ENCODE assay signal across 19 cellular contexts in genomic region chr14:56487761-56488160, GRCh38.
A peak's percentile ranks its signal among the peaks of the same experiment; 100 is the strongest.
DNase-seq lines count a peak whose midpoint lies in the region; ATAC-seq, FAIRE-seq and TF ChIP-seq lines count a peak whose summit lies in the region.
"Had no signal": no experiment of that assay in that cellular context is flagged by ENCODE, and none has a peak within 500 bp of the region (broad histone marks: within the 10 kb centered on the region; RNA-seq: fewer than 3 reads in every experiment).

No MANE protein-coding gene starts in this region.

- no peaks in the 10 kb centered on the region for H3K4me1 ChIP-seq in breast epithelium
- H3K4me1 ChIP-seq in adipocyte (ENCODE audit: control insufficient read depth, insufficient read depth, low read length): peaks cover 25% of the 10 kb centered on the region
- H3K4me1 ChIP-seq: upper lobe of right lung had no signal

- CTCF ChIA-PET in MCF 10A (lab: Yijun Ruan, JAX): interaction anchor here (0.6 to 5.0 kb wide), 11 partner anchors 9 to 1172 kb away, joined by 3 to 23 read pairs (median 4); no protein-coding TSS in a partner anchor

- no peak overlapping the region for H3K4me3 ChIP-seq in breast epithelium
- H3K4me3 ChIP-seq in adipocyte (ENCODE audit: low read length): no peak overlapping the region
- H3K4me3 ChIP-seq in fibroblast of villous mesenchyme (ENCODE audit: low read depth, low read length): no peak overlapping the region
- H3K4me3 ChIP-seq: K562, upper lobe of right lung had no signal

- H3K27ac Mint-ChIP-seq in MCF 10A (ENCODE audit: low read depth, unreplicated experiment): peak overlapping the region; percentile 44
- H3K27ac Mint-ChIP-seq: activated CD4-positive, alpha-beta T cell treated with anti-CD3 and anti-CD28 coated beads, Interleukin-2, amount 10 ng/mL, durations not matched to agents 7 days and 5 days; activated naive CD8-positive, alpha-beta T cell treated with anti-CD3 and anti-CD28 coated beads, Interleukin-2, amount 10 ng/mL, durations not matched to agents 7 days and 5 days; endodermal cell; stimulated activated effector memory CD8-positive, alpha-beta T cell treated with anti-CD3 and anti-CD28 coated beads, Interleukin-12 subunit alpha, Interleukin-12 subunit beta, amount 100 ng/mL, for 72 hours had no signal

- no TSS peak for BruUV-seq in MCF 10A (replicated peaks; lab: Mats Ljungman, UMichigan)

- H3K27ac ChIP-seq in breast epithelium: no peak overlapping the region
- H3K27ac ChIP-seq: upper lobe of right lung had no signal

- no peak for TF ChIP-seq CTCF in MCF 10A (IDR thresholded peaks at IDR 0.05; ENCODE audit: unreplicated experiment)
- TF ChIP-seq CTCF in breast epithelium (IDR thresholded peaks at IDR 0.05): no peak
- no peak for TF ChIP-seq CTCF in fibroblast of villous mesenchyme (IDR thresholded peaks at IDR 0.05; ENCODE audit: insufficient read depth, low read depth, low read length)

- no peak for TF ChIP-seq POLR2A in breast epithelium (IDR thresholded peaks at IDR 0.05)

- DNase-seq in MCF 10A (ENCODE audit: unreplicated experiment): peak; percentile 33
- no peak for DNase-seq in breast epithelium (ENCODE audit: low spot score in 2 of 2)
- peak; percentile 51 for DNase-seq in adipocyte (ENCODE audit: low read depth)
- DNase-seq in fibroblast of villous mesenchyme (ENCODE audit: low read depth): peak; percentile 27
- no peak for DNase-seq in urothelium cell line (ENCODE audit: low spot score)
- no peak for DNase-seq in T-helper 1 cell
- no peak for DNase-seq in activated CD4-positive, alpha-beta T cell treated with anti-CD3 and anti-CD28 coated beads, Interleukin-2, amount 50 U/mL, for 1 hour
- DNase-seq: activated CD4-positive, alpha-beta T cell treated with anti-CD3 and anti-CD28 coated beads, Interleukin-2, amount 10 ng/mL, durations not matched to agents 7 days and 5 days; activated naive CD8-positive, alpha-beta T cell treated with anti-CD3 and anti-CD28 coated beads, Interleukin-2, amount 10 ng/mL, durations not matched to agents 7 days and 5 days; activated T-cell treated with anti-CD3 and anti-CD28 coated beads, Interleukin-2, amount 50 U/mL, for 1 hour; endodermal cell; GF-D8; left cardiac atrium; SHP77 treated with DMSO at 0.1 percent for 48 hours; upper lobe of right lung had no signal

- POLR2A ChIA-PET in MCF 10A (lab: Yijun Ruan, JAX): interaction anchor here (1.6 kb wide), 1 partner anchor 11 kb away, joined by 4 read pairs; no protein-coding TSS in a partner anchor

- H3K9me3 Mint-ChIP-seq in MCF 10A (ENCODE audit: unreplicated experiment): no peaks in the 10 kb centered on the region
- H3K9me3 Mint-ChIP-seq: activated CD4-positive, alpha-beta T cell treated with anti-CD3 and anti-CD28 coated beads, Interleukin-2, amount 10 ng/mL, durations not matched to agents 7 days and 5 days; activated naive CD8-positive, alpha-beta T cell treated with anti-CD3 and anti-CD28 coated beads, Interleukin-2, amount 10 ng/mL, durations not matched to agents 7 days and 5 days; endodermal cell; stimulated activated effector memory CD8-positive, alpha-beta T cell treated with anti-CD3 and anti-CD28 coated beads, Interleukin-12 subunit alpha, Interleukin-12 subunit beta, amount 100 ng/mL, for 72 hours had no signal

- peaks cover 4% of the 10 kb centered on the region for H3K27me3 Mint-ChIP-seq in MCF 10A (ENCODE audit: insufficient read depth, unreplicated experiment)
- H3K27me3 Mint-ChIP-seq: activated CD4-positive, alpha-beta T cell treated with anti-CD3 and anti-CD28 coated beads, Interleukin-2, amount 10 ng/mL, durations not matched to agents 7 days and 5 days had no signal

- H3K4me1 Mint-ChIP-seq in MCF 10A (ENCODE audit: insufficient read depth, unreplicated experiment): peaks cover 13% of the 10 kb centered on the region
- H3K4me1 Mint-ChIP-seq: stimulated activated effector memory CD8-positive, alpha-beta T cell treated with anti-CD3 and anti-CD28 coated beads, Interleukin-12 subunit alpha, Interleukin-12 subunit beta, amount 100 ng/mL, for 72 hours had no signal

- H3K36me3 ChIP-seq in breast epithelium: no peaks in the 10 kb centered on the region
- H3K36me3 ChIP-seq in adipocyte (ENCODE audit: control insufficient read depth, insufficient read depth, low read length, severe bottlenecking): no peaks in the 10 kb centered on the region
- H3K36me3 ChIP-seq: upper lobe of right lung had no signal

- H3K9ac ChIP-seq in adipocyte (ENCODE audit: low read length): peak overlapping the region; percentile 8

- no peak overlapping the region for H3K4me3 Mint-ChIP-seq in MCF 10A (ENCODE audit: unreplicated experiment)
- H3K4me3 Mint-ChIP-seq: activated CD4-positive, alpha-beta T cell treated with anti-CD3 and anti-CD28 coated beads, Interleukin-2, amount 10 ng/mL, durations not matched to agents 7 days and 5 days; activated naive CD8-positive, alpha-beta T cell treated with anti-CD3 and anti-CD28 coated beads, Interleukin-2, amount 10 ng/mL, durations not matched to agents 7 days and 5 days; endodermal cell; stimulated activated effector memory CD8-positive, alpha-beta T cell treated with anti-CD3 and anti-CD28 coated beads, Interleukin-12 subunit alpha, Interleukin-12 subunit beta, amount 100 ng/mL, for 72 hours had no signal

- intact Hi-C loops in MCF 10A (cut with micrococcal nuclease) (loop anchor here (2.0 kb wide), 1 partner anchor 1041 kb away; no protein-coding TSS in a partner anchor), breast epithelium (cut with DNase I; ENCODE audit: low total_unique reads) (no loop called here)

- FAIRE-seq in urothelium cell line (lab: Jason Lieb, UNC): peak; percentile 42
- FAIRE-seq: GM19239, K562 had no signal

- H3K36me3 Mint-ChIP-seq in MCF 10A (ENCODE audit: insufficient read depth, unreplicated experiment): no peaks in the 10 kb centered on the region
- H3K36me3 Mint-ChIP-seq: activated naive CD8-positive, alpha-beta T cell treated with anti-CD3 and anti-CD28 coated beads, Interleukin-2, amount 10 ng/mL, durations not matched to agents 7 days and 5 days; stimulated activated effector memory CD8-positive, alpha-beta T cell treated with anti-CD3 and anti-CD28 coated beads, Interleukin-12 subunit alpha, Interleukin-12 subunit beta, amount 100 ng/mL, for 72 hours had no signal

- H3K27me3 ChIP-seq in breast epithelium (no peaks in the 10 kb centered on the region), adipocyte (replicated peaks; ENCODE audit: control insufficient read depth, insufficient read depth, low read length) (no peaks in the 10 kb centered on the region)
- H3K27me3 ChIP-seq: upper lobe of right lung had no signal

- no peaks in the 10 kb centered on the region for H3K9me3 ChIP-seq in breast epithelium
- H3K9me3 ChIP-seq in adipocyte (ENCODE audit: control insufficient read depth, low read length): no peaks in the 10 kb centered on the region
- H3K9me3 ChIP-seq: upper lobe of right lung had no signal

- ATAC-seq in HG03439 (IDR thresholded peaks at IDR 0.05; ENCODE audit: unreplicated experiment): no peak
- ATAC-seq: K562; stimulated activated effector memory CD8-positive, alpha-beta T cell treated with anti-CD3 and anti-CD28 coated beads, Interleukin-12 subunit alpha, Interleukin-12 subunit beta, amount 100 ng/mL, for 72 hours; upper lobe of right lung had no signal

Comparison
In these comparisons a context has a peak if more than half of its experiments do, and no peak if none do; other contexts are left out.
1. DNase-seq: peak in MCF 10A (single experiment), adipocyte (single experiment) and fibroblast of villous mesenchyme (single experiment); none in breast epithelium (0 of 2), urothelium cell line (single experiment), T-helper 1 cell (0 of 5) and activated CD4-positive, alpha-beta T cell treated with anti-CD3 and anti-CD28 coated beads, Interleukin-2, amount 50 U/mL, for 1 hour (single experiment).